2 cellular contexts compared by ENCODE assay signal in the genomic region with DNA sequence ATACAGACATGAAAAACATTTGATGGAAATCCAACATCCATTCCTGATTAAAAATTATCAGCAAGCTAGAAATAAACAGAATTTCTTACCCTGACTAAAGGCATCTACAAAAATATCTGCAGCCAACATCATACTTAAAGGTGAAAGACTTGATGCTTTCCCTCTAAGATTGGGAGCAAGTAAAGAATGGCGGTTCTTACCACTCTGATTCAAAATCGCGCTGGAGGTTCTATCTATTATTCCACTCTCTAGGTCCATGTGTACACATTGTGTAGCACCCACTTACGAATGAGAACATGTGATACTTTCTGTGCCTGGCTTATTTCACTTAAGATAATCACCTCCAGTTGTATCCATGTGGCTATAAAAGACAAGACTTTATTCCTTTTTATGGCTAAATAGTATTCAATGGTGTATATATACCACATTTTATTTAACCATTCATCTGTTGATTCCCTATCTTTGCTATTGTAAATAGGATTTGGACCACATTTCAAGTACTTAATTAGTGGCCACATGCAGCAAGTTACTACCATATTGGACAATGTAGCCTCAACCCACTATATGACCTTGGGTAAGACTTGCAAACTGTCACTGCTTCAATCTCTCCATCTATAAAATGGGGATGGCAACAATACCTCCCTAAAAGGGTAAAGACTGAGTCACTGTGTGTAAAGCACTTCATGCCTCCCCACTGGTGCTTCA.
TF ChIP-seq lines count a peak whose summit lies in the region.

No MANE protein-coding gene starts in this region.

TF ChIP-seq in HCT116, 20 proteins besides CTCF, POLR2A, EP300 and RAD21:
- peak; percentile 65 for TF ChIP-seq SRF (IDR thresholded peaks at IDR 0.05; ENCODE audit: low read depth)
- no peak for TF ChIP-seq ZNF274 (IDR thresholded peaks at IDR 0.05; ENCODE audit: low read depth, low read length)
- no peak for TF ChIP-seq CBX3 (IDR thresholded peaks at IDR 0.05; ENCODE audit: low read depth)

TF ChIP-seq in HepG2, 621 proteins besides CTCF, POLR2A, EP300 and RAD21:
- no peak for TF ChIP-seq SP2 (CRISPR knock-in tag; IDR thresholded peaks at IDR 0.05)
- TF ChIP-seq PAX8 (CRISPR knock-in tag; IDR thresholded peaks at IDR 0.05; ENCODE audit: borderline replicate concordance), result 0 out of 2 replicates have a peak, but pooled peaks have one; percentile 14
